19 cellular contexts compared by ENCODE assay signal in genomic region chr10:78807504-78808202, GRCh38.
"Had no signal": no experiment of that assay in that cellular context is flagged by ENCODE, and none has a peak within 500 bp of the region (broad histone marks: within the 10 kb centered on the region; RNA-seq: fewer than 3 reads in every experiment).

No MANE protein-coding gene starts in this region.

- H3K36me3 ChIP-seq: esophagus squamous epithelium, neutrophil, upper lobe of left lung had no signal

- H3K27me3 ChIP-seq: neutrophil, upper lobe of left lung had no signal

- H3K9me3 ChIP-seq: esophagus squamous epithelium, neutrophil, upper lobe of left lung had no signal

- H3K9me3 Mint-ChIP-seq: activated B cell treated with CpG ODN at 0.5 μM for 24 hours; activated CD8-positive, alpha-beta T cell treated with anti-CD3 and anti-CD28 coated beads for 36 hours; central memory CD8-positive, alpha-beta T cell had no signal

- H3K4me1 Mint-ChIP-seq: activated B cell treated with CpG ODN at 0.5 μM for 24 hours; central memory CD8-positive, alpha-beta T cell had no signal

- H3K27ac ChIP-seq: coronary artery, neutrophil, upper lobe of left lung had no signal

- DNase-seq: activated B cell treated with CpG ODN at 0.5 μM for 24 hours; activated CD4-positive, alpha-beta T cell treated with anti-CD3 and anti-CD28 coated beads for 48 hours; activated CD8-positive, alpha-beta T cell treated with anti-CD3 and anti-CD28 coated beads for 36 hours; activated effector memory CD4-positive, alpha-beta T cell treated with anti-CD3 and anti-CD28 coated beads, Interleukin-2, amount 50 U/mL, for 16 hours; activated T-cell treated with anti-CD3 and anti-CD28 coated beads, Interleukin-2, amount 50 U/mL, for 48 hours; amniotic stem cell; esophagus squamous epithelium; right cardiac atrium; stimulated activated CD4-positive, alpha-beta T cell treated with anti-CD3 and anti-CD28 coated beads, Interleukin-4, amount 100 ng/mL, for 24 hours; stimulated activated naive CD8-positive, alpha-beta T cell treated with anti-CD3 and anti-CD28 coated beads, Interleukin-15, Interleukin-2, amounts not matched to agents 100 U/mL and 50 U/mL, for 24 hours; SW 1271; upper lobe of left lung had no signal

- H3K27ac Mint-ChIP-seq: activated B cell treated with CpG ODN at 0.5 μM for 24 hours; activated CD8-positive, alpha-beta T cell treated with anti-CD3 and anti-CD28 coated beads for 36 hours; activated naive CD8-positive, alpha-beta T cell had no signal

- FAIRE-seq: endothelial cell of umbilical vein, TTC549 had no signal

- H3K27me3 Mint-ChIP-seq: activated CD8-positive, alpha-beta T cell treated with anti-CD3 and anti-CD28 coated beads for 36 hours; activated naive CD8-positive, alpha-beta T cell had no signal

- H3K4me3 ChIP-seq: coronary artery, esophagus squamous epithelium, skin epidermis, upper lobe of left lung had no signal

- H3K36me3 Mint-ChIP-seq: activated naive CD8-positive, alpha-beta T cell had no signal

- H3K4me3 Mint-ChIP-seq: activated B cell treated with CpG ODN at 0.5 μM for 24 hours; activated CD8-positive, alpha-beta T cell treated with anti-CD3 and anti-CD28 coated beads for 36 hours; activated naive CD8-positive, alpha-beta T cell; central memory CD8-positive, alpha-beta T cell had no signal
